2 cellular contexts compared by ENCODE assay signal in the genomic region with DNA sequence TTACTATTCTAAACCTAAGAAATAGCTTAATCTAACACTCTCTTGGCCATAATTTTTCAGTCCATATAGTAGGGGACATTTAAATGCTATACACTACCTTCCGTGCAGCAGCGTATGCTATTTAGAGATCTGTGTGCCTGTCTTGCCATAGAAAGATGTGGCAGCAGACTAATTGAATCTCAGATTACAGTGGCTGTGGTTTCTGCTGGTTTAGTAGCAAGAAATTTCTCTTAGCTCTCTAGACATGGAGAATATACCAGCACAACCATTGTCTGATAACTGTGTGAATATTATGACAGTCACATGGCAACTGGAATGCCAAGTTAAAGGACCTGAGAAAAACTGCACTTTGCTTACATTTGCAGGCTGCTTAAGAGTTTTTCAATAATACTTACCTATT.
TF ChIP-seq lines count a peak whose summit lies in the region.

No MANE protein-coding gene starts in this region.

TF ChIP-seq in SK-N-SH, 30 proteins besides CTCF, POLR2A, EP300 and RAD21 (continued from another document):
- TF ChIP-seq MEF2A (IDR thresholded peaks at IDR 0.05; ENCODE audit: borderline replicate concordance, low read depth) (no peak), SIN3A (IDR thresholded peaks at IDR 0.05; ENCODE audit: borderline replicate concordance, low read depth, low read length) (no peak), POLR2AphosphoS5 (IDR thresholded peaks at IDR 0.05; ENCODE audit: low read depth, low read length) (no peak), FOXJ3 (CRISPR knock-in tag; IDR thresholded peaks at IDR 0.05) (no peak), RXRA (IDR thresholded peaks at IDR 0.05; ENCODE audit: borderline replicate concordance, low read depth) (no peak), FOXM1 (IDR thresholded peaks at IDR 0.05; ENCODE audit: low read depth) (no peak), EZH2phosphoT487 (IDR thresholded peaks at IDR 0.05; ENCODE audit: borderline replicate concordance, low read depth) (no peak), CHD2 (IDR thresholded peaks at IDR 0.05; ENCODE audit: low read length, partially characterized antibody) (no peak)
TF ChIP-seq in SK-N-SH: peak in this region for 0.

TF ChIP-seq in SK-N-SH treated with all-trans-retinoic acid at 6 μM for 48 hours, 23 proteins besides CTCF, POLR2A, EP300 and RAD21:
- TF ChIP-seq, protein P1, sequence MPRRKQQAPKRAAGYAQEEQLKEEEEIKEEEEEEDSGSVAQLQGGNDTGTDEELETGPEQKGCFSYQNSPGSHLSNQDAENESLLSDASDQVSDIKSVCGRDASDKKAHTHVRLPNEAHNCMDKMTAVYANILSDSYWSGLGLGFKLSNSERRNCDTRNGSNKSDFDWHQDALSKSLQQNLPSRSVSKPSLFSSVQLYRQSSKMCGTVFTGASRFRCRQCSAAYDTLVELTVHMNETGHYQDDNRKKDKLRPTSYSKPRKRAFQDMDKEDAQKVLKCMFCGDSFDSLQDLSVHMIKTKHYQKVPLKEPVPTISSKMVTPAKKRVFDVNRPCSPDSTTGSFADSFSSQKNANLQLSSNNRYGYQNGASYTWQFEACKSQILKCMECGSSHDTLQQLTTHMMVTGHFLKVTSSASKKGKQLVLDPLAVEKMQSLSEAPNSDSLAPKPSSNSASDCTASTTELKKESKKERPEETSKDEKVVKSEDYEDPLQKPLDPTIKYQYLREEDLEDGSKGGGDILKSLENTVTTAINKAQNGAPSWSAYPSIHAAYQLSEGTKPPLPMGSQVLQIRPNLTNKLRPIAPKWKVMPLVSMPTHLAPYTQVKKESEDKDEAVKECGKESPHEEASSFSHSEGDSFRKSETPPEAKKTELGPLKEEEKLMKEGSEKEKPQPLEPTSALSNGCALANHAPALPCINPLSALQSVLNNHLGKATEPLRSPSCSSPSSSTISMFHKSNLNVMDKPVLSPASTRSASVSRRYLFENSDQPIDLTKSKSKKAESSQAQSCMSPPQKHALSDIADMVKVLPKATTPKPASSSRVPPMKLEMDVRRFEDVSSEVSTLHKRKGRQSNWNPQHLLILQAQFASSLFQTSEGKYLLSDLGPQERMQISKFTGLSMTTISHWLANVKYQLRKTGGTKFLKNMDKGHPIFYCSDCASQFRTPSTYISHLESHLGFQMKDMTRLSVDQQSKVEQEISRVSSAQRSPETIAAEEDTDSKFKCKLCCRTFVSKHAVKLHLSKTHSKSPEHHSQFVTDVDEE (CRISPR knock-in tag; IDR thresholded peaks at IDR 0.05) = no peak
- TF ChIP-seq ZNF8 (CRISPR knock-in tag; IDR thresholded peaks at IDR 0.05) (no peak), ZC3H10 (CRISPR knock-in tag; IDR thresholded peaks at IDR 0.05) (no peak), BACH2 (CRISPR knock-in tag; IDR thresholded peaks at IDR 0.05; ENCODE audit: borderline replicate concordance) (no peak), ISL1 (CRISPR knock-in tag; IDR thresholded peaks at IDR 0.05) (no peak), OSR1 (CRISPR knock-in tag; IDR thresholded peaks at IDR 0.05) (no peak), ZNF565 (CRISPR knock-in tag; conservative IDR thresholded peaks at IDR 0.05; ENCODE audit: low read depth) (no peak), ESRRG (CRISPR knock-in tag; IDR thresholded peaks at IDR 0.05) (no peak), ZFP3 (CRISPR knock-in tag; IDR thresholded peaks at IDR 0.05) (no peak), PPARA (CRISPR knock-in tag; IDR thresholded peaks at IDR 0.05; ENCODE audit: borderline replicate concordance) (no peak), ZFP30 (CRISPR knock-in tag; IDR thresholded peaks at IDR 0.05) (no peak), TOX (CRISPR knock-in tag; IDR thresholded peaks at IDR 0.05; ENCODE audit: borderline replicate concordance) (no peak), SNAI2 (CRISPR knock-in tag; IDR thresholded peaks at IDR 0.05) (no peak)
- TF ChIP-seq, protein P2, sequence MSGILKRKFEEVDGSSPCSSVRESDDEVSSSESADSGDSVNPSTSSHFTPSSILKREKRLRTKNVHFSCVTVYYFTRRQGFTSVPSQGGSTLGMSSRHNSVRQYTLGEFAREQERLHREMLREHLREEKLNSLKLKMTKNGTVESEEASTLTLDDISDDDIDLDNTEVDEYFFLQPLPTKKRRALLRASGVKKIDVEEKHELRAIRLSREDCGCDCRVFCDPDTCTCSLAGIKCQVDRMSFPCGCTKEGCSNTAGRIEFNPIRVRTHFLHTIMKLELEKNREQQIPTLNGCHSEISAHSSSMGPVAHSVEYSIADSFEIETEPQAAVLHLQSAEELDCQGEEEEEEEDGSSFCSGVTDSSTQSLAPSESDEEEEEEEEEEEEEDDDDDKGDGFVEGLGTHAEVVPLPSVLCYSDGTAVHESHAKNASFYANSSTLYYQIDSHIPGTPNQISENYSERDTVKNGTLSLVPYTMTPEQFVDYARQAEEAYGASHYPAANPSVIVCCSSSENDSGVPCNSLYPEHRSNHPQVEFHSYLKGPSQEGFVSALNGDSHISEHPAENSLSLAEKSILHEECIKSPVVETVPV (CRISPR knock-in tag; IDR thresholded peaks at IDR 0.05) = no peak
- TF ChIP-seq, protein P3, sequence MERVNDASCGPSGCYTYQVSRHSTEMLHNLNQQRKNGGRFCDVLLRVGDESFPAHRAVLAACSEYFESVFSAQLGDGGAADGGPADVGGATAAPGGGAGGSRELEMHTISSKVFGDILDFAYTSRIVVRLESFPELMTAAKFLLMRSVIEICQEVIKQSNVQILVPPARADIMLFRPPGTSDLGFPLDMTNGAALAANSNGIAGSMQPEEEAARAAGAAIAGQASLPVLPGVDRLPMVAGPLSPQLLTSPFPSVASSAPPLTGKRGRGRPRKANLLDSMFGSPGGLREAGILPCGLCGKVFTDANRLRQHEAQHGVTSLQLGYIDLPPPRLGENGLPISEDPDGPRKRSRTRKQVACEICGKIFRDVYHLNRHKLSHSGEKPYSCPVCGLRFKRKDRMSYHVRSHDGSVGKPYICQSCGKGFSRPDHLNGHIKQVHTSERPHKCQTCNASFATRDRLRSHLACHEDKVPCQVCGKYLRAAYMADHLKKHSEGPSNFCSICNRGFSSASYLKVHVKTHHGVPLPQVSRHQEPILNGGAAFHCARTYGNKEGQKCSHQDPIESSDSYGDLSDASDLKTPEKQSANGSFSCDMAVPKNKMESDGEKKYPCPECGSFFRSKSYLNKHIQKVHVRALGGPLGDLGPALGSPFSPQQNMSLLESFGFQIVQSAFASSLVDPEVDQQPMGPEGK (CRISPR knock-in tag; IDR thresholded peaks at IDR 0.05; ENCODE audit: borderline replicate concordance) = no peak
